Comparison of ENCODE assay signal across 1 cellular context in the genomic region with DNA sequence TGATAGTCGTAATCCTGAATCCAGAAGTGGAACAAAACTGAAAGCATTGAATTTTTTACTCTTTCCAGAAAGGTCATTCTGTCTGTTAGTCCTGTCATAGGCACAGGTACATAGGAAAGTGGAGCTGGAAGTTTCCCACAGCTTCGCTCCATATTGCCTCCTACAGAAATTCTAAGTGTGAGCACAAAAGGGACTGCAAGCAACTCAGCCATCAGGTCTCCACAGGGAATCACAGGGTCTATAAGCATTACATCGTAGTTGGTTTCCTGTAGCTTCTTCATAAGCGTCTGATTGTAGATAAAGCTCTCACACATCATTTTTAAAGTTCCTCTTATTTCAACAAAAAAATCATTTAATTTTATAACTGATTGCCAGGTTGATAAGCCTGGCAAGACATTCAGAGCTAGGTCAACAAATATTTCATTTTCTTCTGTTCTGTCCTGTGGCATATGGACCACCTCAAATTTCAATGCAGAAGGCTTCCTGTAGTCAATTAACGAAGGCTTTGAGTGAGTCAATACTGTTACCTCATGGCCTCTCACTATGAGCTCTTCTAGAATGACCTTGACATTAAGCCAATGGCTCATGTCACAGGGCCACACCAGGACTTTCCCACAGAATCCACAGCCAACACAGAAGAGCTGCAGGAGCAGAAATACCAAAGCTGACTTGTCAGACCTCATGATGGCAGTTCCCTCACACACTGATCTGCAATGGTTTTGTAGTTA.
TF ChIP-seq lines count a peak whose summit lies in the region.

UGT2A3 (minus strand) TSS at position 727 of the 728 bp plus-strand sequence; CDS start at position 683, 44 bp downstream.

TF ChIP-seq in HepG2, 621 proteins besides CTCF, POLR2A, EP300 and RAD21 (continued from another document and continues in another):
- peak; percentile 79; the same call in 1 of the 2 replicates for TF ChIP-seq HBP1 (CRISPR knock-in tag; IDR thresholded peaks at IDR 0.05; ENCODE audit: low read depth)
- TF ChIP-seq PLRG1 (conservative IDR thresholded peaks at IDR 0.05): no peak
- TF ChIP-seq, protein P1, sequence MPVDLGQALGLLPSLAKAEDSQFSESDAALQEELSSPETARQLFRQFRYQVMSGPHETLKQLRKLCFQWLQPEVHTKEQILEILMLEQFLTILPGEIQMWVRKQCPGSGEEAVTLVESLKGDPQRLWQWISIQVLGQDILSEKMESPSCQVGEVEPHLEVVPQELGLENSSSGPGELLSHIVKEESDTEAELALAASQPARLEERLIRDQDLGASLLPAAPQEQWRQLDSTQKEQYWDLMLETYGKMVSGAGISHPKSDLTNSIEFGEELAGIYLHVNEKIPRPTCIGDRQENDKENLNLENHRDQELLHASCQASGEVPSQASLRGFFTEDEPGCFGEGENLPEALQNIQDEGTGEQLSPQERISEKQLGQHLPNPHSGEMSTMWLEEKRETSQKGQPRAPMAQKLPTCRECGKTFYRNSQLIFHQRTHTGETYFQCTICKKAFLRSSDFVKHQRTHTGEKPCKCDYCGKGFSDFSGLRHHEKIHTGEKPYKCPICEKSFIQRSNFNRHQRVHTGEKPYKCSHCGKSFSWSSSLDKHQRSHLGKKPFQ (CRISPR knock-in tag; IDR thresholded peaks at IDR 0.05; ENCODE audit: insufficient replicate concordance): no peak
- TF ChIP-seq ZNF552 (CRISPR knock-in tag; IDR thresholded peaks at IDR 0.05; ENCODE audit: borderline replicate concordance): no peak
- no peak for TF ChIP-seq ZNF784 (CRISPR knock-in tag; IDR thresholded peaks at IDR 0.05; ENCODE audit: borderline replicate concordance)
- no peak for TF ChIP-seq NRL (CRISPR knock-in tag; IDR thresholded peaks at IDR 0.05; ENCODE audit: borderline replicate concordance)
- TF ChIP-seq ZNF776 (CRISPR knock-in tag; IDR thresholded peaks at IDR 0.05): no peak
- no peak for TF ChIP-seq ZNF883 (CRISPR knock-in tag; IDR thresholded peaks at IDR 0.05; ENCODE audit: not compliant biosample characterization)
- TF ChIP-seq, protein P2, sequence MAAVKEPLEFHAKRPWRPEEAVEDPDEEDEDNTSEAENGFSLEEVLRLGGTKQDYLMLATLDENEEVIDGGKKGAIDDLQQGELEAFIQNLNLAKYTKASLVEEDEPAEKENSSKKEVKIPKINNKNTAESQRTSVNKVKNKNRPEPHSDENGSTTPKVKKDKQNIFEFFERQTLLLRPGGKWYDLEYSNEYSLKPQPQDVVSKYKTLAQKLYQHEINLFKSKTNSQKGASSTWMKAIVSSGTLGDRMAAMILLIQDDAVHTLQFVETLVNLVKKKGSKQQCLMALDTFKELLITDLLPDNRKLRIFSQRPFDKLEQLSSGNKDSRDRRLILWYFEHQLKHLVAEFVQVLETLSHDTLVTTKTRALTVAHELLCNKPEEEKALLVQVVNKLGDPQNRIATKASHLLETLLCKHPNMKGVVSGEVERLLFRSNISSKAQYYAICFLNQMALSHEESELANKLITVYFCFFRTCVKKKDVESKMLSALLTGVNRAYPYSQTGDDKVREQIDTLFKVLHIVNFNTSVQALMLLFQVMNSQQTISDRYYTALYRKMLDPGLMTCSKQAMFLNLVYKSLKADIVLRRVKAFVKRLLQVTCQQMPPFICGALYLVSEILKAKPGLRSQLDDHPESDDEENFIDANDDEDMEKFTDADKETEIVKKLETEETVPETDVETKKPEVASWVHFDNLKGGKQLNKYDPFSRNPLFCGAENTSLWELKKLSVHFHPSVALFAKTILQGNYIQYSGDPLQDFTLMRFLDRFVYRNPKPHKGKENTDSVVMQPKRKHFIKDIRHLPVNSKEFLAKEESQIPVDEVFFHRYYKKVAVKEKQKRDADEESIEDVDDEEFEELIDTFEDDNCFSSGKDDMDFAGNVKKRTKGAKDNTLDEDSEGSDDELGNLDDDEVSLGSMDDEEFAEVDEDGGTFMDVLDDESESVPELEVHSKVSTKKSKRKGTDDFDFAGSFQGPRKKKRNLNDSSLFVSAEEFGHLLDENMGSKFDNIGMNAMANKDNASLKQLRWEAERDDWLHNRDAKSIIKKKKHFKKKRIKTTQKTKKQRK (IDR thresholded peaks at IDR 0.05; ENCODE audit: low read length): no peak
- peak; percentile 26 to 89; a peak in 1 of 4 replicates for TF ChIP-seq HMGXB4 (CRISPR knock-in tag; IDR thresholded peaks at IDR 0.05; ENCODE audit: borderline replicate concordance in 1 of 2, low read depth in 1 of 2)
- no peak for TF ChIP-seq ZNF136 (CRISPR knock-in tag; IDR thresholded peaks at IDR 0.05; ENCODE audit: low read depth)
- TF ChIP-seq REPIN1 (CRISPR knock-in tag; IDR thresholded peaks at IDR 0.05; ENCODE audit: borderline replicate concordance, low read depth): peak; percentile 88
- TF ChIP-seq, protein P3, sequence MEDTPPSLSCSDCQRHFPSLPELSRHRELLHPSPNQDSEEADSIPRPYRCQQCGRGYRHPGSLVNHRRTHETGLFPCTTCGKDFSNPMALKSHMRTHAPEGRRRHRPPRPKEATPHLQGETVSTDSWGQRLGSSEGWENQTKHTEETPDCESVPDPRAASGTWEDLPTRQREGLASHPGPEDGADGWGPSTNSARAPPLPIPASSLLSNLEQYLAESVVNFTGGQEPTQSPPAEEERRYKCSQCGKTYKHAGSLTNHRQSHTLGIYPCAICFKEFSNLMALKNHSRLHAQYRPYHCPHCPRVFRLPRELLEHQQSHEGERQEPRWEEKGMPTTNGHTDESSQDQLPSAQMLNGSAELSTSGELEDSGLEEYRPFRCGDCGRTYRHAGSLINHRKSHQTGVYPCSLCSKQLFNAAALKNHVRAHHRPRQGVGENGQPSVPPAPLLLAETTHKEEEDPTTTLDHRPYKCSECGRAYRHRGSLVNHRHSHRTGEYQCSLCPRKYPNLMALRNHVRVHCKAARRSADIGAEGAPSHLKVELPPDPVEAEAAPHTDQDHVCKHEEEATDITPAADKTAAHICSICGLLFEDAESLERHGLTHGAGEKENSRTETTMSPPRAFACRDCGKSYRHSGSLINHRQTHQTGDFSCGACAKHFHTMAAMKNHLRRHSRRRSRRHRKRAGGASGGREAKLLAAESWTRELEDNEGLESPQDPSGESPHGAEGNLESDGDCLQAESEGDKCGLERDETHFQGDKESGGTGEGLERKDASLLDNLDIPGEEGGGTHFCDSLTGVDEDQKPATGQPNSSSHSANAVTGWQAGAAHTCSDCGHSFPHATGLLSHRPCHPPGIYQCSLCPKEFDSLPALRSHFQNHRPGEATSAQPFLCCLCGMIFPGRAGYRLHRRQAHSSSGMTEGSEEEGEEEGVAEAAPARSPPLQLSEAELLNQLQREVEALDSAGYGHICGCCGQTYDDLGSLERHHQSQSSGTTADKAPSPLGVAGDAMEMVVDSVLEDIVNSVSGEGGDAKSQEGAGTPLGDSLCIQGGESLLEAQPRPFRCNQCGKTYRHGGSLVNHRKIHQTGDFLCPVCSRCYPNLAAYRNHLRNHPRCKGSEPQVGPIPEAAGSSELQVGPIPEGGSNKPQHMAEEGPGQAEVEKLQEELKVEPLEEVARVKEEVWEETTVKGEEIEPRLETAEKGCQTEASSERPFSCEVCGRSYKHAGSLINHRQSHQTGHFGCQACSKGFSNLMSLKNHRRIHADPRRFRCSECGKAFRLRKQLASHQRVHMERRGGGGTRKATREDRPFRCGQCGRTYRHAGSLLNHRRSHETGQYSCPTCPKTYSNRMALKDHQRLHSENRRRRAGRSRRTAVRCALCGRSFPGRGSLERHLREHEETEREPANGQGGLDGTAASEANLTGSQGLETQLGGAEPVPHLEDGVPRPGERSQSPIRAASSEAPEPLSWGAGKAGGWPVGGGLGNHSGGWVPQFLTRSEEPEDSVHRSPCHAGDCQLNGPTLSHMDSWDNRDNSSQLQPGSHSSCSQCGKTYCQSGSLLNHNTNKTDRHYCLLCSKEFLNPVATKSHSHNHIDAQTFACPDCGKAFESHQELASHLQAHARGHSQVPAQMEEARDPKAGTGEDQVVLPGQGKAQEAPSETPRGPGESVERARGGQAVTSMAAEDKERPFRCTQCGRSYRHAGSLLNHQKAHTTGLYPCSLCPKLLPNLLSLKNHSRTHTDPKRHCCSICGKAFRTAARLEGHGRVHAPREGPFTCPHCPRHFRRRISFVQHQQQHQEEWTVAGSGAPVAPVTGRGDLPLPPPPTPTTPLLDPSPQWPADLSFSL (CRISPR knock-in tag; IDR thresholded peaks at IDR 0.05): peak; percentile 60; the same call in 1 of the 2 replicates
- peak; percentile 85 for TF ChIP-seq BRD4 (CRISPR knock-in tag; IDR thresholded peaks at IDR 0.05)
- TF ChIP-seq HNF1B (CRISPR knock-in tag; IDR thresholded peaks at IDR 0.05): peak; percentile 95
- no peak for TF ChIP-seq ZNF598 (CRISPR knock-in tag; IDR thresholded peaks at IDR 0.05; ENCODE audit: borderline replicate concordance)
- TF ChIP-seq ZNF740 (CRISPR knock-in tag; IDR thresholded peaks at IDR 0.05): no peak
- TF ChIP-seq, protein P4, sequence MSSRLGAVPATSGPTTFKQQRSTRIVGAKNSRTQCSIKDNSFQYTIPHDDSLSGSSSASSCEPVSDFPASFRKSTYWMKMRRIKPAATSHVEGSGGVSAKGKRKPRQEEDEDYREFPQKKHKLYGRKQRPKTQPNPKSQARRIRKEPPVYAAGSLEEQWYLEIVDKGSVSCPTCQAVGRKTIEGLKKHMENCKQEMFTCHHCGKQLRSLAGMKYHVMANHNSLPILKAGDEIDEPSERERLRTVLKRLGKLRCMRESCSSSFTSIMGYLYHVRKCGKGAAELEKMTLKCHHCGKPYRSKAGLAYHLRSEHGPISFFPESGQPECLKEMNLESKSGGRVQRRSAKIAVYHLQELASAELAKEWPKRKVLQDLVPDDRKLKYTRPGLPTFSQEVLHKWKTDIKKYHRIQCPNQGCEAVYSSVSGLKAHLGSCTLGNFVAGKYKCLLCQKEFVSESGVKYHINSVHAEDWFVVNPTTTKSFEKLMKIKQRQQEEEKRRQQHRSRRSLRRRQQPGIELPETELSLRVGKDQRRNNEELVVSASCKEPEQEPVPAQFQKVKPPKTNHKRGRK (CRISPR knock-in tag; IDR thresholded peaks at IDR 0.05): no peak
- TF ChIP-seq RNF219 (CRISPR knock-in tag; IDR thresholded peaks at IDR 0.05): no peak
- peak; percentile 89; the same call in 1 of the 2 replicates for TF ChIP-seq SMAD3 (CRISPR knock-in tag; IDR thresholded peaks at IDR 0.05)
- TF ChIP-seq, protein P5, sequence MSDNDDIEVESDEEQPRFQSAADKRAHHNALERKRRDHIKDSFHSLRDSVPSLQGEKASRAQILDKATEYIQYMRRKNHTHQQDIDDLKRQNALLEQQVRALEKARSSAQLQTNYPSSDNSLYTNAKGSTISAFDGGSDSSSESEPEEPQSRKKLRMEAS (IDR thresholded peaks at IDR 0.05): peak; percentile 46
- TF ChIP-seq SIN3A (IDR thresholded peaks at IDR 0.05; ENCODE audit: borderline replicate concordance, low read depth, low read length): 0 out of 2 replicates have a peak, but pooled peaks have one; percentile 7
- 0 out of 2 replicates have a peak, but pooled peaks have one; percentile 28 for TF ChIP-seq TOPORS (CRISPR knock-in tag; IDR thresholded peaks at IDR 0.05)
- TF ChIP-seq ZNF788 (CRISPR knock-in tag; IDR thresholded peaks at IDR 0.05; ENCODE audit: borderline replicate concordance): no peak; the same call in 1 of the 2 replicates
